Comparison of ENCODE assay signal across 23 cellular contexts in the genomic region with DNA sequence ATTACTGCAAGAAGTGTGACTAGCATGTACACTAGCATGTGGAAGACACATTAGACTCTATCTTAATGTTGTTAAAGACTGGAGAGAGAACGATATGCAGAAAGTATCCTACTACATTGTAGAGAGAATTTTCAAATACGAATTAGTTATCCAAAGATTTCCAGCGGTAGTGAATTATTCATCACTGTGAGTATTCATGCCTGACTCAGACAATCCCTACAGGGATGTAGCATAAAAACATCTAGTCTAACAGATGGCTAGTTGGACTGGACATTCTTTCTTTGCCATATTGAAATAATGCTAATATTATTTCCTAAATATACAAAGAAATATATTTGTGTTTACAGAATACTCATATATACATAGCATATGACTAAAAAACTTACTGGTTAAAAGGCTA.
"Had no signal": no experiment of that assay in that cellular context is flagged by ENCODE, and none has a peak within 500 bp of the region (broad histone marks: within the 10 kb centered on the region; RNA-seq: fewer than 3 reads in every experiment).

No MANE protein-coding gene starts in this region.

- H3K27me3 ChIP-seq: esophagus muscularis mucosa, sigmoid colon, tibial artery had no signal

- H3K27me3 Mint-ChIP-seq: activated CD4-positive, alpha-beta memory T cell treated with anti-CD3 and anti-CD28 coated beads for 36 hours; activated CD4-positive, alpha-beta T cell treated with anti-CD3 and anti-CD28 coated beads for 36 hours; dendritic cell treated with granulocyte-macrophage colony-stimulating factor and Interleukin-4, amounts not matched to agents 40 ng/mL and 50 ng/mL, for 4 days; stimulated activated memory B cell treated with anti-CD40 and anti-IgM and Interleukin-4, amounts not matched to agents 10 μg/mL and 1 μg/mL and 100 μg/mL, for 72 hours had no signal

- H3K27ac ChIP-seq: esophagus muscularis mucosa, sigmoid colon, tibial artery had no signal

- H3K4me1 Mint-ChIP-seq: activated CD4-positive, alpha-beta T cell treated with anti-CD3 and anti-CD28 coated beads for 36 hours; stimulated activated memory B cell treated with anti-CD40 and anti-IgM and Interleukin-4, amounts not matched to agents 10 μg/mL and 1 μg/mL and 100 μg/mL, for 72 hours had no signal

- H3K27ac Mint-ChIP-seq: activated CD4-positive, alpha-beta memory T cell treated with anti-CD3 and anti-CD28 coated beads for 36 hours; activated CD4-positive, alpha-beta T cell treated with anti-CD3 and anti-CD28 coated beads for 36 hours; dendritic cell treated with granulocyte-macrophage colony-stimulating factor and Interleukin-4, amounts not matched to agents 40 ng/mL and 50 ng/mL, for 4 days; stimulated activated memory B cell treated with anti-CD40 and anti-IgM and Interleukin-4, amounts not matched to agents 10 μg/mL and 1 μg/mL and 100 μg/mL, for 72 hours; WTC11 had no signal

- H3K4me3 ChIP-seq: esophagus muscularis mucosa, sigmoid colon, tibial artery had no signal

- DNase-seq: activated CD4-positive, alpha-beta memory T cell treated with anti-CD3 and anti-CD28 coated beads for 36 hours; activated CD4-positive, alpha-beta T cell treated with anti-CD3 and anti-CD28 coated beads for 36 hours; activated naive CD4-positive, alpha-beta T cell treated with anti-CD3 and anti-CD28 coated beads, Interleukin-2, amount 50 U/mL, for 16 hours; activated T-cell treated with anti-CD3 and anti-CD28 coated beads, Interleukin-2, amount 50 U/mL, for 4 hours; aorta; effector CD8-positive, alpha-beta T cell; foreskin melanocyte; glutamatergic neuron; kidney glomerular epithelial cell; left ventricle myocardium superior; nephron progenitor cell; nucleus accumbens; posterior cingulate gyrus; sigmoid colon; stimulated activated CD4-positive, alpha-beta T cell treated with anti-CD3 and anti-CD28 coated beads, Interleukin-4, amount 100 ng/mL, for 4 hours; substantia nigra; SW 1271; tibial artery had no signal

- FAIRE-seq: urothelium cell line had no signal

- H3K4me1 ChIP-seq: esophagus muscularis mucosa, sigmoid colon had no signal

- H3K4me3 Mint-ChIP-seq: activated CD4-positive, alpha-beta memory T cell treated with anti-CD3 and anti-CD28 coated beads for 36 hours; activated CD4-positive, alpha-beta T cell treated with anti-CD3 and anti-CD28 coated beads for 36 hours; activated T-cell treated with anti-CD3 and anti-CD28 coated beads, Interleukin-2, amount 50 U/mL, for 4 hours; dendritic cell treated with granulocyte-macrophage colony-stimulating factor and Interleukin-4, amounts not matched to agents 40 ng/mL and 50 ng/mL, for 4 days; nephron progenitor cell; stimulated activated memory B cell treated with anti-CD40 and anti-IgM and Interleukin-4, amounts not matched to agents 10 μg/mL and 1 μg/mL and 100 μg/mL, for 72 hours; WTC11 had no signal

- H3K36me3 Mint-ChIP-seq: activated CD4-positive, alpha-beta memory T cell treated with anti-CD3 and anti-CD28 coated beads for 36 hours had no signal

- H3K36me3 ChIP-seq: esophagus muscularis mucosa, sigmoid colon, tibial artery had no signal
